Comparison of ENCODE assay signal across 16 cellular contexts in the genomic region with DNA sequence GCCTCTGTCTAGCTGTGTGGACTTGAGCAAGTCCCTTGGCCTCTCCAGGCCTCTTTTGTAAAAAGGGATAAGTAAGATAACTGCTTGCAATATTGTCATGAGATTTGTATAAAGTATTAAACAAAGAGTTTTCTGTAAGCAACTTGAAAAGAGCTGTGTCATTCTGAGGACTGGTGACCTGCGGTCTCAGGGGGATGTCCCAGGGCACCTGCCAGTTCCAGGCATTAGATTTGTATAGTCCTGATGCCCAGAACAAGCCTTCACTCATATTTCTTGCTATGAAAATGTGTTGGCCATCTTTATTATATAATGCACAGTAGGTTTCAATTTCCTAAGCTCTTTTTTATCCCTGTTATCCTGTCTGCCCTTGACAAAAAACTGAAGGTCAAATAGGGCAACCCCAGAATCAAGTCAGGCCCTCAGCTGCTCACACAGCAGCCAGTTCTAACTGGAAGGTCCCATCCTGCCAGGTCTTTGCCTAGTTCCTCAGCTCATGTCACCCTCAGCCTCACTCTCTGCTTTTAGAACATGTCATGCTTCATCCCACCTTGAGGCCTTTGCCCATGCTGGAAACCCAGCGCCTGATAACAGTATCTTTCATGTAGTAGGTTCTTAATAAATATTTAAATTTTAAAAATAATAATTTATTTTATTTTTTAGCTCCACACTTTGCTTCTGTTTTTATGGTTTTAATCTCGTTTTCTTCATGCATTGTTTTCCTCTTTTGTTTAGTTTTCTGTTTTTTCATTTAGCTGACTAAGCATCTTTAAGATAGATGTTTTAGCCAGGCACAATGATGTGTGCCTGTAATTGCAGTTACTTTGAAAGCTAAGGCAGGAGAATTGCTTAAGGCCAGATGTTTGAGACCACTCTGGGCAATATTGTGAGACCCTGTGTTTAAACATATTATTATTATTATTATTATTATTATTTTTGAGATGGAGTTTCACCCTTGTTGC.
"Had no signal": no experiment of that assay in that cellular context is flagged by ENCODE, and none has a peak within 500 bp of the region (broad histone marks: within the 10 kb centered on the region; RNA-seq: fewer than 3 reads in every experiment).

No MANE protein-coding gene starts in this region.

- H3K27ac ChIP-seq: body of pancreas, coronary artery, esophagus squamous epithelium, left ventricle myocardium inferior, pancreas had no signal

- ATAC-seq: body of pancreas; mucosa of descending colon; naive thymus-derived CD4-positive, alpha-beta T cell; pancreas; stimulated activated effector memory CD8-positive, alpha-beta T cell treated with anti-CD3 and anti-CD28 coated beads, Interleukin-12 subunit alpha, Interleukin-12 subunit beta, amount 100 ng/mL, for 72 hours had no signal

- H3K36me3 ChIP-seq: esophagus squamous epithelium, left ventricle myocardium inferior, pancreas had no signal

- H3K4me1 ChIP-seq: body of pancreas, esophagus squamous epithelium, left ventricle myocardium inferior, pancreas had no signal

- H3K27me3 ChIP-seq: body of pancreas, esophagus squamous epithelium, pancreas had no signal

- H3K4me3 ChIP-seq: body of pancreas, coronary artery, esophagus squamous epithelium, left ventricle myocardium inferior, mucosa of descending colon, pancreas had no signal

- DNase-seq: activated CD4-positive, alpha-beta memory T cell treated with anti-CD3 and anti-CD28 coated beads for 36 hours; activated effector memory CD4-positive, alpha-beta T cell treated with anti-CD3 and anti-CD28 coated beads, Interleukin-2, amount 50 U/mL, for 16 hours; activated T-cell treated with anti-CD3 and anti-CD28 coated beads, Interleukin-2, amount 50 U/mL, for 48 hours; amygdala; body of pancreas; caudate nucleus; effector CD4-positive, alpha-beta T cell; esophagus squamous epithelium; left ventricle myocardium inferior; mucosa of descending colon; naive thymus-derived CD4-positive, alpha-beta T cell; pancreas; T-helper 9 cell had no signal

- H3K9me3 ChIP-seq: body of pancreas, esophagus squamous epithelium, left ventricle myocardium inferior, mucosa of descending colon, pancreas had no signal

- FAIRE-seq: endothelial cell of umbilical vein, pancreas had no signal
